Comparison of ENCODE assay signal across 11 cellular contexts in genomic region chr12:52082026-52082667, GRCh38. TPM values are rescaled to one million over a fixed set of nuclear protein-coding genes. Genes with fewer than 3 reads are reported as not detected.
DNase-seq lines count a peak whose midpoint lies in the region; ATAC-seq and TF ChIP-seq lines count a peak whose summit lies in the region.
"Had no signal": no experiment of that assay in that cellular context is flagged by ENCODE, and none has a peak within 500 bp of the region (broad histone marks: within the 10 kb centered on the region; RNA-seq: fewer than 3 reads in every experiment).

No MANE protein-coding gene starts in this region.

- H3K4me1 Mint-ChIP-seq in activated naive CD8-positive, alpha-beta T cell treated with anti-CD3 and anti-CD28 coated beads, Interleukin-2, amount 10 ng/mL, durations not matched to agents 7 days and 5 days, result peaks cover 6% of the 10 kb centered on the region
- H3K4me1 Mint-ChIP-seq in activated naive CD8-positive, alpha-beta T cell treated with anti-CD3 and anti-CD28 coated beads, Interleukin-2, amount 50 U/mL, for 24 hours, result peaks cover 18% of the 10 kb centered on the region

- peaks cover 6% of the 10 kb centered on the region for H3K36me3 Mint-ChIP-seq in activated naive CD8-positive, alpha-beta T cell treated with anti-CD3 and anti-CD28 coated beads, Interleukin-2, amount 10 ng/mL, durations not matched to agents 7 days and 5 days
- H3K36me3 Mint-ChIP-seq in activated naive CD8-positive, alpha-beta T cell treated with anti-CD3 and anti-CD28 coated beads, Interleukin-2, amount 50 U/mL, for 24 hours (ENCODE audit: low read depth), result peaks cover 9% of the 10 kb centered on the region

- 57 to 63% methylated on average over 13 of the region's 13 CpGs for whole genome bisulfite sequencing in lower leg skin, 2 donors

- H3K4me2 ChIP-seq in fibroblast of lung (ENCODE audit: extremely low read depth, insufficient read depth, low read length), result peak overlapping the region; percentile 55

- DNase-seq in activated naive CD8-positive, alpha-beta T cell treated with anti-CD3 and anti-CD28 coated beads, Interleukin-2, amount 10 ng/mL, durations not matched to agents 7 days and 5 days, result peak; percentile 24
- DNase-seq in activated naive CD8-positive, alpha-beta T cell treated with anti-CD3 and anti-CD28 coated beads, Interleukin-2, amount 50 U/mL, for 24 hours, result no peak
- peak; percentile 63 to 87 for DNase-seq in fibroblast of lung (ENCODE audit: low read depth in 2 of 2)
- peak; percentile 79 for DNase-seq in myocyte (ENCODE audit: low read depth)
- DNase-seq in vagina (ENCODE audit: extremely low spot score in 2 of 2), result no peak
- DNase-seq in lower leg skin (ENCODE audit: low spot score in 2 of 2), result no peak
- no peak for DNase-seq in stimulated activated CD4-positive, alpha-beta T cell treated with anti-CD3 and anti-CD28 coated beads, Interleukin-15, amount 100 ng/mL, for 24 hours
- DNase-seq: activated CD4-positive, alpha-beta T cell treated with anti-CD3 and anti-CD28 coated beads, Interleukin-2, amount 50 U/mL, for 4 hours; substantia nigra had no signal

- TF ChIP-seq POLR2A in vagina (IDR thresholded peaks at IDR 0.05), result no peak
- no peak for TF ChIP-seq POLR2A in lower leg skin (IDR thresholded peaks at IDR 0.05)

- intact Hi-C loops in vagina (cut with DNase I) (loop anchor here (2.0 to 5.0 kb wide), 2 partner anchors 29 to 55 kb away; no protein-coding TSS in a partner anchor), lower leg skin (cut with DNase I; ENCODE audit: low total_unique reads) (loop anchor here (5.0 kb wide), 1 partner anchor 55 kb away; no protein-coding TSS in a partner anchor)

- H3K79me2 ChIP-seq in fibroblast of lung (ENCODE audit: control insufficient read depth, insufficient read depth, low read length), result peaks cover 3% of the 10 kb centered on the region

- no peak overlapping the region for H2AFZ ChIP-seq in fibroblast of lung (ENCODE audit: low read length)

- H3K9me3 ChIP-seq in fibroblast of lung (ENCODE audit: control insufficient read depth, insufficient read depth, low read depth, low read length) (no peaks in the 10 kb centered on the region), vagina (no peaks in the 10 kb centered on the region)

- H3K4me1 ChIP-seq in fibroblast of lung (ENCODE audit: control insufficient read depth, extremely low read depth, insufficient read depth, low read length) (peaks cover 39% of the 10 kb centered on the region), vagina (peaks cover 33% of the 10 kb centered on the region)

- H3K27me3 ChIP-seq in fibroblast of lung (ENCODE audit: control insufficient read depth, insufficient read depth, low read length) (no peaks in the 10 kb centered on the region), vagina (no peaks in the 10 kb centered on the region)

- POLR2A ChIA-PET in activated naive CD8-positive, alpha-beta T cell treated with anti-CD3 and anti-CD28 coated beads, Interleukin-2, amount 10 ng/mL, durations not matched to agents 7 days and 5 days (lab: Charles Lee), result interaction anchor here (1.4 to 4.8 kb wide), 3 partner anchors 12 to 59 kb away, joined by 3 to 30 read pairs (median 6); partner anchors contain the start of gene ATG101

- no peaks in the 10 kb centered on the region for H3K9me3 Mint-ChIP-seq in activated naive CD8-positive, alpha-beta T cell treated with anti-CD3 and anti-CD28 coated beads, Interleukin-2, amount 10 ng/mL, durations not matched to agents 7 days and 5 days
- H3K9me3 Mint-ChIP-seq in activated naive CD8-positive, alpha-beta T cell treated with anti-CD3 and anti-CD28 coated beads, Interleukin-2, amount 50 U/mL, for 24 hours, result no peaks in the 10 kb centered on the region

- peak overlapping the region; percentile 46 for H3K9ac ChIP-seq in fibroblast of lung (ENCODE audit: insufficient read depth, low read length)

- H3K27ac ChIP-seq in fibroblast of lung (ENCODE audit: insufficient read depth, low read length) (peak overlapping the region; percentile 62), vagina (peak overlapping the region; percentile 68)
- H3K27ac ChIP-seq: RWPE1 had no signal

- H3K27me3 Mint-ChIP-seq in activated naive CD8-positive, alpha-beta T cell treated with anti-CD3 and anti-CD28 coated beads, Interleukin-2, amount 10 ng/mL, durations not matched to agents 7 days and 5 days, result peaks cover 4% of the 10 kb centered on the region
- peaks cover 3% of the 10 kb centered on the region for H3K27me3 Mint-ChIP-seq in activated naive CD8-positive, alpha-beta T cell treated with anti-CD3 and anti-CD28 coated beads, Interleukin-2, amount 50 U/mL, for 24 hours

- TF ChIP-seq CTCF in fibroblast of lung (conservative IDR thresholded peaks at IDR 0.05 in 1 of 2, IDR thresholded peaks at IDR 0.05 in 1 of 2; ENCODE audit: low read depth in 1 of 2, low read length in 2 of 2) (no peak), vagina (IDR thresholded peaks at IDR 0.05) (no peak), lower leg skin (IDR thresholded peaks at IDR 0.05) (no peak)

- H3K36me3 ChIP-seq in fibroblast of lung (ENCODE audit: control insufficient read depth, insufficient read depth, low read length), result peaks cover 6% of the 10 kb centered on the region
- H3K36me3 ChIP-seq in vagina, result peaks cover 0 to 9% of the 10 kb centered on the region in 2 donors

- H3K4me3 Mint-ChIP-seq in activated naive CD8-positive, alpha-beta T cell treated with anti-CD3 and anti-CD28 coated beads, Interleukin-2, amount 10 ng/mL, durations not matched to agents 7 days and 5 days, result no peak overlapping the region
- H3K4me3 Mint-ChIP-seq in activated naive CD8-positive, alpha-beta T cell treated with anti-CD3 and anti-CD28 coated beads, Interleukin-2, amount 50 U/mL, for 24 hours, result no peak overlapping the region

- peak overlapping the region; percentile 3 for H3K27ac Mint-ChIP-seq in activated naive CD8-positive, alpha-beta T cell treated with anti-CD3 and anti-CD28 coated beads, Interleukin-2, amount 10 ng/mL, durations not matched to agents 7 days and 5 days
- H3K27ac Mint-ChIP-seq in activated naive CD8-positive, alpha-beta T cell treated with anti-CD3 and anti-CD28 coated beads, Interleukin-2, amount 50 U/mL, for 24 hours, result no peak overlapping the region

- H4K20me1 ChIP-seq in fibroblast of lung (ENCODE audit: control insufficient read depth, extremely low read depth, insufficient read depth, low read length), result no peaks in the 10 kb centered on the region

- ATAC-seq in activated naive CD8-positive, alpha-beta T cell treated with anti-CD3 and anti-CD28 coated beads, Interleukin-2, amount 10 ng/mL, durations not matched to agents 7 days and 5 days (ENCODE audit: low read depth), result no peak
- no peak for ATAC-seq in activated naive CD8-positive, alpha-beta T cell treated with anti-CD3 and anti-CD28 coated beads, Interleukin-2, amount 50 U/mL, for 24 hours
- no peak for ATAC-seq in HG03045 (IDR thresholded peaks at IDR 0.05; ENCODE audit: unreplicated experiment)

- H3K4me3 ChIP-seq in fibroblast of lung (replicated peaks in 1 of 4; ENCODE audit: control extremely low read depth in 1 of 4, insufficient read depth in 1 of 4, low read depth in 3 of 4, low read length in 4 of 4) (peak overlapping the region in 1 of 4 experiments; percentile 57), vagina (peak overlapping the region in 1 of 2 donors; percentile 14), lower leg skin (ENCODE audit: low read depth, poor library complexity, severe bottlenecking) (no peak overlapping the region)

RNA-seq across cellular contexts. Expression of gene SMIM41, which starts 2.6 kb away (rescaled TPM):
- not detected for total RNA-seq in activated naive CD8-positive, alpha-beta T cell treated with anti-CD3 and anti-CD28 coated beads, Interleukin-2, amount 10 ng/mL, durations not matched to agents 7 days and 5 days
- total RNA-seq in fibroblast of lung (2.0 and 2.1 TPM in 2 replicates), myocyte (not detected in 2 replicates), vagina (1.5 TPM), lower leg skin (under 1 TPM in 1 of 4 donors, not detected in 3; 0.71 TPM)
- 1.9 and 4.8 TPM in 2 replicates for polyA plus RNA-seq in fibroblast of lung
- polyA plus RNA-seq in fibroblast of lung (2012), result 1.5 and 2.8 TPM in 2 replicates
- polyA minus RNA-seq in fibroblast of lung (ENCODE audit: low replicate concordance), result not detected in 2 replicates
- 0.11 TPM for polyA plus RNA-seq in myocyte (2012)

RNA-seq across cellular contexts. Expression of gene ATG101, which starts 12.4 kb away (rescaled TPM):
- total RNA-seq in activated naive CD8-positive, alpha-beta T cell treated with anti-CD3 and anti-CD28 coated beads, Interleukin-2, amount 10 ng/mL, durations not matched to agents 7 days and 5 days, result 10 to 100 TPM; 25.2 to 28.8 TPM
- total RNA-seq in fibroblast of lung (90.3 and 103 TPM in 2 replicates), myocyte (93.8 and 105 TPM in 2 replicates), vagina (27.7 TPM), lower leg skin (10 to 100 TPM; 42.6 to 71.6 (median 55.2) TPM)
- polyA plus RNA-seq in fibroblast of lung, result 82.2 and 82.9 TPM in 2 replicates
- 78.1 and 79.9 TPM in 2 replicates for polyA plus RNA-seq in fibroblast of lung (2012)
- 109 and 186 TPM in 2 replicates for polyA minus RNA-seq in fibroblast of lung (ENCODE audit: low replicate concordance)
- 152 TPM for polyA plus RNA-seq in myocyte (2012)

RNA-seq across cellular contexts. Expression of gene NR4A1, which starts 30.9 kb away (rescaled TPM):
- total RNA-seq in activated naive CD8-positive, alpha-beta T cell treated with anti-CD3 and anti-CD28 coated beads, Interleukin-2, amount 10 ng/mL, durations not matched to agents 7 days and 5 days, result 1 to 10 TPM; 8.6 to 8.8 TPM
- 2.1 and 3.8 TPM in 2 replicates for total RNA-seq in fibroblast of lung
- polyA plus RNA-seq in fibroblast of lung, result 4.1 and 15.9 TPM in 2 replicates
- 7.9 and 23.3 TPM in 2 replicates for polyA plus RNA-seq in fibroblast of lung (2012)
- 16.6 and 62.1 TPM in 2 replicates for polyA minus RNA-seq in fibroblast of lung (ENCODE audit: low replicate concordance)
- total RNA-seq in myocyte, result 3.4 and 5.5 TPM in 2 replicates
- polyA plus RNA-seq in myocyte (2012), result 2.7 TPM
- 465 TPM for total RNA-seq in vagina
- 100 to 1,000 TPM in 2 of 4 donors, 10 to 100 TPM in 2; 28.7 to 121 (median 105) TPM for total RNA-seq in lower leg skin

Comparison
In these comparisons a context has a peak if more than half of its experiments do, and no peak if none do; other contexts are left out.
1. DNase-seq: peak in activated naive CD8-positive, alpha-beta T cell treated with anti-CD3 and anti-CD28 coated beads, Interleukin-2, amount 10 ng/mL, durations not matched to agents 7 days and 5 days (single experiment), fibroblast of lung (2 of 2) and myocyte (single experiment); none in activated naive CD8-positive, alpha-beta T cell treated with anti-CD3 and anti-CD28 coated beads, Interleukin-2, amount 50 U/mL, for 24 hours (single experiment), vagina (0 of 2), lower leg skin (0 of 2) and stimulated activated CD4-positive, alpha-beta T cell treated with anti-CD3 and anti-CD28 coated beads, Interleukin-15, amount 100 ng/mL, for 24 hours (single experiment).